In genomic region chr2:74457549-74458131, GRCh38 we compare ENCODE assay signal across 1 cellular context.
TF ChIP-seq lines count a peak whose summit lies in the region.

No MANE protein-coding gene starts in this region.

TF ChIP-seq in HepG2, 621 proteins besides CTCF, POLR2A, EP300 and RAD21 (continued from another document and continues in another):
- TF ChIP-seq ATF2 (CRISPR knock-in tag; IDR thresholded peaks at IDR 0.05): peak; percentile 15; the same call in 1 of the 2 replicates
- no peak for TF ChIP-seq CC2D1A (CRISPR knock-in tag; IDR thresholded peaks at IDR 0.05)
- TF ChIP-seq ZNF296 (CRISPR knock-in tag; conservative IDR thresholded peaks at IDR 0.05): no peak
- TF ChIP-seq BRCA1 (CRISPR knock-in tag; IDR thresholded peaks at IDR 0.05): no peak
- peak; percentile 45; the same call in 1 of the 2 replicates for TF ChIP-seq MED1 (CRISPR knock-in tag; IDR thresholded peaks at IDR 0.05)
- TF ChIP-seq GZF1 (CRISPR knock-in tag; IDR thresholded peaks at IDR 0.05): peak; percentile 66; the same call in 1 of the 2 replicates
- no peak for TF ChIP-seq SCMH1 (CRISPR knock-in tag; IDR thresholded peaks at IDR 0.05; ENCODE audit: borderline replicate concordance)
- no peak for TF ChIP-seq DR1 (CRISPR knock-in tag; IDR thresholded peaks at IDR 0.05)
- no peak for TF ChIP-seq ZNF670 (CRISPR knock-in tag; IDR thresholded peaks at IDR 0.05; ENCODE audit: borderline replicate concordance)
- peak; percentile 50; the same call in 1 of the 2 replicates for TF ChIP-seq NCOR1 (IDR thresholded peaks at IDR 0.05; ENCODE audit: borderline replicate concordance, low read length)
- peak; percentile 94 for TF ChIP-seq CSRNP1 (CRISPR knock-in tag; IDR thresholded peaks at IDR 0.05)
- TF ChIP-seq GRHL1 (CRISPR knock-in tag; conservative IDR thresholded peaks at IDR 0.05): no peak
- TF ChIP-seq AKAP8 (CRISPR knock-in tag; IDR thresholded peaks at IDR 0.05): no peak; the same call in 1 of the 2 replicates
- peak; percentile 89 for TF ChIP-seq HNRNPLL (IDR thresholded peaks at IDR 0.05; ENCODE audit: low read depth, low read length, poor library complexity, severe bottlenecking)
- no peak for TF ChIP-seq KDM6A (CRISPR knock-in tag; IDR thresholded peaks at IDR 0.05; ENCODE audit: low read depth)
- peak; percentile 55; the same call in 1 of the 2 replicates for TF ChIP-seq TFDP2 (CRISPR knock-in tag; IDR thresholded peaks at IDR 0.05)
- TF ChIP-seq SNAI1 (CRISPR knock-in tag; IDR thresholded peaks at IDR 0.05; ENCODE audit: borderline replicate concordance): 0 out of 2 replicates have a peak, but pooled peaks have one; percentile 58
- peak; percentile 75; the same call in 1 of the 2 replicates for TF ChIP-seq ZSCAN31 (CRISPR knock-in tag; IDR thresholded peaks at IDR 0.05; ENCODE audit: low read depth)
- peak; percentile 56 for TF ChIP-seq HES4 (CRISPR knock-in tag; IDR thresholded peaks at IDR 0.05; ENCODE audit: borderline replicate concordance)
- TF ChIP-seq ZNF570 (CRISPR knock-in tag; IDR thresholded peaks at IDR 0.05; ENCODE audit: borderline replicate concordance): 0 out of 2 replicates have a peak, but pooled peaks have one; percentile 48
- TF ChIP-seq ZNF747 (CRISPR knock-in tag; IDR thresholded peaks at IDR 0.05; ENCODE audit: borderline replicate concordance): no peak
- TF ChIP-seq CENPT (CRISPR knock-in tag; IDR thresholded peaks at IDR 0.05; ENCODE audit: low read depth): no peak
- TF ChIP-seq ZNF580 (CRISPR knock-in tag; IDR thresholded peaks at IDR 0.05; ENCODE audit: borderline replicate concordance, low read depth): peak; percentile 66; the same call in 1 of the 2 replicates
- no peak for TF ChIP-seq NFE2L2 (IDR thresholded peaks at IDR 0.05; ENCODE audit: low read length)
- TF ChIP-seq NR1H2 (CRISPR knock-in tag; IDR thresholded peaks at IDR 0.05; ENCODE audit: borderline replicate concordance, low read depth): no peak
- peak; percentile 48; the same call in 1 of the 2 replicates for TF ChIP-seq ZBTB10 (CRISPR knock-in tag; IDR thresholded peaks at IDR 0.05; ENCODE audit: borderline replicate concordance)
- peak; percentile 92; the same call in 1 of the 2 replicates for TF ChIP-seq ZBTB42 (CRISPR knock-in tag; IDR thresholded peaks at IDR 0.05)
- TF ChIP-seq ZNF256 (CRISPR knock-in tag; conservative IDR thresholded peaks at IDR 0.05): no peak
- TF ChIP-seq HNRNPL (IDR thresholded peaks at IDR 0.05; ENCODE audit: low read depth, low read length): no peak
- peak; percentile 82 for TF ChIP-seq PHF8 (CRISPR knock-in tag; IDR thresholded peaks at IDR 0.05)
- peak; percentile 83 for TF ChIP-seq KMT2A (CRISPR knock-in tag; IDR thresholded peaks at IDR 0.05)
- TF ChIP-seq ZNF180 (CRISPR knock-in tag; IDR thresholded peaks at IDR 0.05; ENCODE audit: borderline replicate concordance, low read depth): no peak
- TF ChIP-seq RFX5 (IDR thresholded peaks at IDR 0.05; ENCODE audit: low read depth, low read length): no peak
- TF ChIP-seq ASH2L (IDR thresholded peaks at IDR 0.05; ENCODE audit: insufficient read length, low read depth, low read length): peak; percentile 88
- peak; percentile 68 for TF ChIP-seq ZNF768 (CRISPR knock-in tag; IDR thresholded peaks at IDR 0.05)
- no peak for TF ChIP-seq ZNF792 (CRISPR knock-in tag; IDR thresholded peaks at IDR 0.05)
- TF ChIP-seq ZNF552 (CRISPR knock-in tag; IDR thresholded peaks at IDR 0.05; ENCODE audit: borderline replicate concordance): peak; percentile 88
- 0 out of 2 replicates have a peak, but pooled peaks have one; percentile 35 for TF ChIP-seq SNAPC5 (CRISPR knock-in tag; IDR thresholded peaks at IDR 0.05; ENCODE audit: borderline replicate concordance)
- peak; percentile 88; the same call in 1 of the 2 replicates for TF ChIP-seq ZNF275 (CRISPR knock-in tag; IDR thresholded peaks at IDR 0.05; ENCODE audit: borderline replicate concordance)
- peak; percentile 27; the same call in 1 of the 2 replicates for TF ChIP-seq EEA1 (CRISPR knock-in tag; IDR thresholded peaks at IDR 0.05; ENCODE audit: borderline replicate concordance)
- no peak; the same call in 1 of the 2 replicates for TF ChIP-seq POGK (CRISPR knock-in tag; conservative IDR thresholded peaks at IDR 0.05)
- no peak for TF ChIP-seq NFE2 (CRISPR knock-in tag; IDR thresholded peaks at IDR 0.05)
- TF ChIP-seq ARID2 (CRISPR knock-in tag; IDR thresholded peaks at IDR 0.05; ENCODE audit: borderline replicate concordance): peak; percentile 92
- 0 out of 2 replicates have a peak, but pooled peaks have one; percentile 15 for TF ChIP-seq ZNF615 (CRISPR knock-in tag; IDR thresholded peaks at IDR 0.05; ENCODE audit: borderline replicate concordance)
- peak; percentile 60; the same call in 1 of the 2 replicates for TF ChIP-seq ZBTB39 (CRISPR knock-in tag; IDR thresholded peaks at IDR 0.05)
- TF ChIP-seq THAP7 (CRISPR knock-in tag; IDR thresholded peaks at IDR 0.05): peak; percentile 68; the same call in 1 of the 2 replicates
- TF ChIP-seq NR2C2 (CRISPR knock-in tag; IDR thresholded peaks at IDR 0.05; ENCODE audit: borderline replicate concordance): peak; percentile 83; the same call in 1 of the 2 replicates
- TF ChIP-seq TSC22D2 (CRISPR knock-in tag; IDR thresholded peaks at IDR 0.05; ENCODE audit: borderline replicate concordance): no peak; the same call in 1 of the 2 replicates
- TF ChIP-seq MTF2 (CRISPR knock-in tag; IDR thresholded peaks at IDR 0.05; ENCODE audit: borderline replicate concordance): no peak
